1 cellular context compared by ENCODE assay signal in genomic region chr6:36290668-36291620, GRCh38.
TF ChIP-seq lines count a peak whose summit lies in the region.

No MANE protein-coding gene starts in this region.

TF ChIP-seq in K562, 482 proteins besides CTCF, POLR2A, EP300 and RAD21 (continued from another document):
- no peak for TF ChIP-seq ZKSCAN3 (CRISPR knock-in tag; IDR thresholded peaks at IDR 0.05)
- no peak for TF ChIP-seq CHCHD3 (CRISPR knock-in tag; IDR thresholded peaks at IDR 0.05)
- no peak for TF ChIP-seq RBM17 (IDR thresholded peaks at IDR 0.05; ENCODE audit: borderline replicate concordance, low read depth, low read length)
- no peak for TF ChIP-seq MAFF (IDR thresholded peaks at IDR 0.05; ENCODE audit: low read length)
- no peak for TF ChIP-seq E2F3 (CRISPR knock-in tag; IDR thresholded peaks at IDR 0.05)
- TF ChIP-seq FOXJ2 (tag; IDR thresholded peaks at IDR 0.05): peak; percentile 65; the same call in 1 of the 2 replicates
- TF ChIP-seq ZNF696 (CRISPR knock-in tag; conservative IDR thresholded peaks at IDR 0.05): no peak
- TF ChIP-seq NCOA4 (IDR thresholded peaks at IDR 0.05; ENCODE audit: partially characterized antibody): no peak
- TF ChIP-seq ZNF76 (CRISPR knock-in tag; IDR thresholded peaks at IDR 0.05; ENCODE audit: borderline replicate concordance): no peak
- TF ChIP-seq CBFA2T3 (IDR thresholded peaks at IDR 0.05): no peak
- no peak for TF ChIP-seq NELFE (IDR thresholded peaks at IDR 0.05; ENCODE audit: insufficient read depth, insufficient read length)
- TF ChIP-seq NFIC (IDR thresholded peaks at IDR 0.05): peak; percentile 83
- TF ChIP-seq HNRNPH1 (optimal IDR thresholded peaks at IDR 0.05; ENCODE audit: low read depth, low read length): no peak
- no peak for TF ChIP-seq ZBTB2 (IDR thresholded peaks at IDR 0.05)
- TF ChIP-seq ZNF280B (CRISPR knock-in tag; IDR thresholded peaks at IDR 0.05): no peak
- TF ChIP-seq SOX6 (IDR thresholded peaks at IDR 0.05): peak; percentile 55; the same call in 1 of the 2 replicates
- TF ChIP-seq IRF1 (CRISPR knock-in tag; IDR thresholded peaks at IDR 0.05; ENCODE audit: borderline replicate concordance): no peak
- TF ChIP-seq HBP1 (CRISPR knock-in tag; IDR thresholded peaks at IDR 0.05): no peak
- TF ChIP-seq ZNF212 (CRISPR knock-in tag; IDR thresholded peaks at IDR 0.05): no peak
- no peak for TF ChIP-seq KDM2B (CRISPR knock-in tag; IDR thresholded peaks at IDR 0.05)
- peak; percentile 46 for TF ChIP-seq ETV1 (tag; conservative IDR thresholded peaks at IDR 0.05; ENCODE audit: low read depth)
- TF ChIP-seq ZNF766 (CRISPR knock-in tag; conservative IDR thresholded peaks at IDR 0.05): peak; percentile 71
- TF ChIP-seq TOE1 (IDR thresholded peaks at IDR 0.05; ENCODE audit: borderline replicate concordance): no peak
- TF ChIP-seq TOE1 (CRISPR knock-in tag; IDR thresholded peaks at IDR 0.05; ENCODE audit: borderline replicate concordance, low read depth): no peak
- TF ChIP-seq BRF1 (IDR thresholded peaks at IDR 0.05; ENCODE audit: borderline replicate concordance, extremely low read depth, insufficient read length): no peak
- TF ChIP-seq NFXL1 (CRISPR knock-in tag; IDR thresholded peaks at IDR 0.05): no peak
- TF ChIP-seq ZNF384 (IDR thresholded peaks at IDR 0.05; ENCODE audit: low read depth, low read length): no peak
- no peak for TF ChIP-seq ZNF717 (CRISPR knock-in tag; IDR thresholded peaks at IDR 0.05)
- TF ChIP-seq NBN (IDR thresholded peaks at IDR 0.05; ENCODE audit: low read depth): peak; percentile 49; the same call in 1 of the 2 replicates
- TF ChIP-seq HDAC8 (tag; IDR thresholded peaks at IDR 0.05): 0 out of 2 replicates have a peak, but pooled peaks have one; percentile 32
- TF ChIP-seq ZNF165 (CRISPR knock-in tag; IDR thresholded peaks at IDR 0.05; ENCODE audit: borderline replicate concordance): no peak
- TF ChIP-seq ZNF146 (CRISPR knock-in tag; IDR thresholded peaks at IDR 0.05; ENCODE audit: unreplicated experiment): no peak
- TF ChIP-seq FOXK2 (conservative IDR thresholded peaks at IDR 0.05 in 1 of 2, IDR thresholded peaks at IDR 0.05 in 1 of 2; ENCODE audit: low read depth in 2 of 2): no peak
- no peak for TF ChIP-seq E2F4 (CRISPR knock-in tag; IDR thresholded peaks at IDR 0.05; ENCODE audit: low read depth)
- TF ChIP-seq ERF (CRISPR knock-in tag; IDR thresholded peaks at IDR 0.05): 0 out of 2 replicates have a peak, but pooled peaks have one; percentile 9
- no peak for TF ChIP-seq GATAD2A (IDR thresholded peaks at IDR 0.05)
- TF ChIP-seq CBX2 (IDR thresholded peaks at IDR 0.05; ENCODE audit: insufficient read depth, low read length, poor library complexity, severe bottlenecking): no peak
- 0 out of 2 replicates have a peak, but pooled peaks have one; percentile 19 for TF ChIP-seq KLF1 (tag; IDR thresholded peaks at IDR 0.05)
- peak; percentile 96 for TF ChIP-seq ZSCAN32 (CRISPR knock-in tag; IDR thresholded peaks at IDR 0.05)
- TF ChIP-seq MAZ (CRISPR knock-in tag; conservative IDR thresholded peaks at IDR 0.05 in 1 of 2, IDR thresholded peaks at IDR 0.05 in 1 of 2): peak in 1 of 2 experiments; percentile 5; a peak in 1 of 4 replicates
- TF ChIP-seq MXI1 (IDR thresholded peaks at IDR 0.05; ENCODE audit: low read depth, low read length): no peak
- TF ChIP-seq CHD1 (IDR thresholded peaks at IDR 0.05; ENCODE audit: low read length): no peak
TF ChIP-seq in K562: peak in this region for 81.
